ENCODE assay signal across 18 cellular contexts in the genomic region with DNA sequence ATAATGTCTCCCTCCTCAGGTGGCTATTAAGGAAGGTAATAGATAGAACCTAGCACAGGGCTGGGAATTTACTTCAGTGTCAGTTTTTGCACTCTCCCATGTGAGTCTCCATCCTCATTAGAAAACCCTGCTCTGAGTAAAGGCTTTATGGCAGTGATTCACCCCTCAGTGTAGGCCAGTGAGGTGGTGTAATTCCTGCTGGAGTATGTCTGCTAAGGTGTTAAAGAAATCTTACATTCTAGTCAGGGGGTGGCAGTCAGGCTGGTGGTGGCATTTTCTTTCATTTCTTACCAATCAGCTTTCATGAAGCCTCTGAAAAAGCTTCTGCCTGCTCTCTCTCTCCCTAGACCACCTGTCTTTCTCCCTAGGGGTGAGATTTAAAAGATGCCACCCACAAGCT.
"Had no signal": no experiment of that assay in that cellular context is flagged by ENCODE, and none has a peak within 500 bp of the region (broad histone marks: within the 10 kb centered on the region; RNA-seq: fewer than 3 reads in every experiment).

No MANE protein-coding gene starts in this region.

- H3K9me3 Mint-ChIP-seq: dendritic cell treated with granulocyte-macrophage colony-stimulating factor and Interleukin-4, amounts not matched to agents 40 ng/mL and 50 ng/mL, for 4 days; effector memory CD8-positive, alpha-beta T cell had no signal

- H3K27me3 ChIP-seq: colonic mucosa, foreskin keratinocyte had no signal

- H3K4me1 ChIP-seq: colonic mucosa, foreskin keratinocyte, gastroesophageal sphincter, heart left ventricle, left lung, lower lobe of right lung had no signal

- H3K4me3 ChIP-seq: colonic mucosa, gastroesophageal sphincter, heart left ventricle, hepatocyte, left lung, lower lobe of right lung had no signal

- H3K36me3 ChIP-seq: colonic mucosa, gastroesophageal sphincter, heart left ventricle, left lung, lower lobe of right lung had no signal

- H3K4me3 Mint-ChIP-seq: dendritic cell treated with granulocyte-macrophage colony-stimulating factor and Interleukin-4, amounts not matched to agents 40 ng/mL and 50 ng/mL, for 4 days; effector memory CD8-positive, alpha-beta T cell; immature natural killer cell; naive thymus-derived CD4-positive, alpha-beta T cell had no signal

- H3K79me2 ChIP-seq: hepatocyte had no signal

- H3K36me3 Mint-ChIP-seq: immature natural killer cell; naive thymus-derived CD4-positive, alpha-beta T cell had no signal

- ATAC-seq: effector memory CD8-positive, alpha-beta T cell; foreskin keratinocyte; gastroesophageal sphincter; heart left ventricle; left cardiac atrium; left lung; left ventricle myocardium superior; lower lobe of right lung; naive thymus-derived CD4-positive, alpha-beta T cell had no signal

- H3K9me3 ChIP-seq: colonic mucosa, gastroesophageal sphincter, heart left ventricle, left lung, lower lobe of right lung had no signal

- H3K27ac Mint-ChIP-seq: dendritic cell treated with granulocyte-macrophage colony-stimulating factor and Interleukin-4, amounts not matched to agents 40 ng/mL and 50 ng/mL, for 4 days; effector memory CD8-positive, alpha-beta T cell; immature natural killer cell; naive thymus-derived CD4-positive, alpha-beta T cell had no signal

- H3K4me1 Mint-ChIP-seq: immature natural killer cell; naive thymus-derived CD4-positive, alpha-beta T cell had no signal

- H3K4me2 ChIP-seq: hepatocyte had no signal

- H3K27ac ChIP-seq: colonic mucosa, foreskin keratinocyte, gastroesophageal sphincter, heart left ventricle, hepatocyte, left lung, lower lobe of right lung had no signal

- DNase-seq: colonic mucosa; cortex of kidney; effector CD8-positive, alpha-beta T cell; effector memory CD8-positive, alpha-beta T cell; foreskin keratinocyte; heart left ventricle; hypothalamus; immature natural killer cell; left cardiac atrium; left lung; left ventricle myocardium superior; lower lobe of right lung; mesenchymal stem cell; midbrain; naive thymus-derived CD4-positive, alpha-beta T cell had no signal
